In genomic region chr17:78431692-78431958, GRCh38 we compare ENCODE assay signal across 20 cellular contexts. TPM values are rescaled to one million over a fixed set of nuclear protein-coding genes. Genes with fewer than 3 reads are reported as not detected.
DNase-seq lines count a peak whose midpoint lies in the region; ATAC-seq and TF ChIP-seq lines count a peak whose summit lies in the region.
"Had no signal": no experiment of that assay in that cellular context is flagged by ENCODE, and none has a peak within 500 bp of the region (broad histone marks: within the 10 kb centered on the region; RNA-seq: fewer than 3 reads in every experiment).

No MANE protein-coding gene starts in this region.

- H3K9me2 ChIP-seq in GM23338 (ENCODE audit: insufficient read depth), result no peaks in the 10 kb centered on the region

- no peak overlapping the region for H2BK15ac ChIP-seq in neuronal stem cell (ENCODE audit: low read length)

- peaks cover 19% of the 10 kb centered on the region for H3K27me3 Mint-ChIP-seq in GM23338 (ENCODE audit: insufficient read depth, low read depth, poor library complexity)
- H3K27me3 Mint-ChIP-seq: CD4-positive, alpha-beta memory T cell had no signal

- no peaks in the 10 kb centered on the region for H3K79me1 ChIP-seq in neuronal stem cell (ENCODE audit: low read depth, low read length)

- peaks cover 42% of the 10 kb centered on the region for H3K4me1 Mint-ChIP-seq in GM23338
- H3K4me1 Mint-ChIP-seq: CD4-positive, alpha-beta memory T cell; IgD-negative memory B cell had no signal

- H3K4me1 ChIP-seq in GM23338 (ENCODE audit: insufficient read depth), result peaks cover 6% of the 10 kb centered on the region; the same call in 1 of the 2 replicates
- peaks cover 11% of the 10 kb centered on the region for H3K4me1 ChIP-seq in HUES48 (ENCODE audit: control insufficient read depth, insufficient read depth, low read length)
- H3K4me1 ChIP-seq in neuronal stem cell (ENCODE audit: control insufficient read depth in 2 of 2, insufficient read depth in 1 of 2, low read depth in 1 of 2, low read length in 2 of 2), result peaks cover 5 to 22% of the 10 kb centered on the region in 2 donors
- no peaks in the 10 kb centered on the region for H3K4me1 ChIP-seq in psoas muscle
- H3K4me1 ChIP-seq: A549 had no signal

- H4K91ac ChIP-seq in neuronal stem cell (ENCODE audit: low read depth, low read length, poor library complexity), result no peak overlapping the region

- H3K4me3 Mint-ChIP-seq in GM23338, result no peak overlapping the region
- H3K4me3 Mint-ChIP-seq: CD4-positive, alpha-beta memory T cell had no signal

- 0 out of 2 replicates have a peak overlapping the region, but pooled peaks have one; percentile 14 for H3K4me2 ChIP-seq in GM23338
- no peak overlapping the region for H3K4me2 ChIP-seq in neuronal stem cell (ENCODE audit: insufficient read depth, low read length, poor library complexity, severe bottlenecking)
- H3K4me2 ChIP-seq: A549, KMS-11 had no signal

- intact Hi-C loops in dorsolateral prefrontal cortex (cut with DNase I) (no loop called here), psoas muscle (cut with DNase I) (no loop called here)

- no peak overlapping the region for H3K4me3 ChIP-seq in GM23338
- H3K4me3 ChIP-seq in HUES48 (ENCODE audit: low read depth, low read length), result no peak overlapping the region
- H3K4me3 ChIP-seq in dorsolateral prefrontal cortex, result no peak overlapping the region
- H3K4me3 ChIP-seq in neuronal stem cell (ENCODE audit: low read length in 2 of 2), result no peak overlapping the region
- H3K4me3 ChIP-seq in psoas muscle, result no peak overlapping the region
- H3K4me3 ChIP-seq: A549, GM23248, SK-N-MC had no signal

- H2AFZ ChIP-seq in GM23338 (no peak overlapping the region), neuronal stem cell (ENCODE audit: low read length) (no peak overlapping the region)
- H2AFZ ChIP-seq: GM23248 had no signal

- H3K36me3 Mint-ChIP-seq in GM23338 (ENCODE audit: low read depth), result peaks cover 12% of the 10 kb centered on the region

- H3K9ac ChIP-seq in HUES48 (ENCODE audit: low read depth, low read length) (no peak overlapping the region), neuronal stem cell (ENCODE audit: low read depth, low read length, poor library complexity) (no peak overlapping the region)
- H3K9ac ChIP-seq: GM23248, KMS-11 had no signal

- WGBS in neuronal stem cell (ENCODE audit: extremely low coverage in 2 of 2, insufficient read length in 2 of 2, insufficient replicate concordance in 1 of 2), 2 donors, result no CpG with 5 or more reads among the region's 11 CpGs
- 82 to 88% (median 88%) methylated on average over 11 of the region's 11 CpGs for WGBS in psoas muscle, 3 donors

- H3F3A ChIP-seq in GM23338 (replicated peaks; ENCODE audit: low read depth), result 0 out of 2 replicates have a peak, but pooled peaks cover 8% of the 10 kb centered on the region

- H3K27ac ChIP-seq in GM23338 (ENCODE audit: low read depth) (peak overlapping the region; percentile 63; the same call in 1 of the 2 replicates), HUES48 (ENCODE audit: low read depth, low read length) (peak overlapping the region; percentile 51), dorsolateral prefrontal cortex (peak overlapping the region in 56 of 59 donors; percentile 5 to 96 (median 86)), neuronal stem cell (replicated peaks; ENCODE audit: low read length) (peak overlapping the region; percentile 15), psoas muscle (no peak overlapping the region)
- H3K27ac ChIP-seq: A549, GM23248, KMS-11, SK-N-MC had no signal

- no peak for DNase-seq in GM23338 (ENCODE audit: low spot score)
- no peak for DNase-seq in dorsolateral prefrontal cortex
- no peak for DNase-seq in neuronal stem cell (ENCODE audit: low spot score)
- no peak for DNase-seq in psoas muscle
- DNase-seq in UCSD-AML1 (lab: John Stamatoyannopoulos, UW; ENCODE audit: unreplicated experiment), result no peak
- no peak for DNase-seq in SIG-M5 (lab: John Stamatoyannopoulos, UW)
- DNase-seq: CD4-positive, alpha-beta memory T cell; COR-L47; HCEC 1CT; MM.1S; NCI-H2029; NCI-H526 treated with DMSO at 0.1 percent for 48 hours; SHP77 treated with DMSO at 0.1 percent for 48 hours had no signal

- H3K9me3 ChIP-seq in HUES48 (ENCODE audit: control insufficient read depth, insufficient read depth, low read length), result no peaks in the 10 kb centered on the region
- no peaks in the 10 kb centered on the region for H3K9me3 ChIP-seq in neuronal stem cell (replicated peaks in 1 of 2; ENCODE audit: control insufficient read depth in 2 of 2, insufficient read depth in 1 of 2, low read depth in 1 of 2, low read length in 2 of 2)
- no peaks in the 10 kb centered on the region for H3K9me3 ChIP-seq in psoas muscle
- H3K9me3 ChIP-seq: A549 had no signal

- H3K18ac ChIP-seq in neuronal stem cell (ENCODE audit: low read length), result no peak overlapping the region

- no peak overlapping the region for H3K4ac ChIP-seq in neuronal stem cell (ENCODE audit: low read length)

- H4K8ac ChIP-seq in neuronal stem cell (ENCODE audit: low read depth, low read length), result no peak overlapping the region

- H3K23ac ChIP-seq in neuronal stem cell (ENCODE audit: low read depth, low read length, poor library complexity), result no peak overlapping the region

- no peak overlapping the region for H2BK12ac ChIP-seq in neuronal stem cell (ENCODE audit: low read length)

- H2BK5ac ChIP-seq in neuronal stem cell (ENCODE audit: low read length), result no peak overlapping the region

- 0 out of 2 replicates have a peak, but pooled peaks cover 3% of the 10 kb centered on the region for H4K20me1 ChIP-seq in GM23338 (replicated peaks; ENCODE audit: insufficient read depth)

- no peaks in the 10 kb centered on the region; the same call in 1 of the 2 replicates for H3K36me3 ChIP-seq in GM23338 (ENCODE audit: insufficient read depth)
- H3K36me3 ChIP-seq in HUES48 (ENCODE audit: control insufficient read depth, insufficient read depth, low read length), result peaks cover 8% of the 10 kb centered on the region; the same call in 1 of the 2 replicates
- peaks cover 10 to 26% of the 10 kb centered on the region in 2 donors for H3K36me3 ChIP-seq in neuronal stem cell (replicated peaks in 1 of 2; ENCODE audit: control insufficient read depth in 2 of 2, insufficient read depth in 2 of 2, low read length in 2 of 2)
- H3K36me3 ChIP-seq in psoas muscle (ENCODE audit: insufficient read depth in 1 of 2, low read depth in 1 of 2), result peaks cover 0 to 37% of the 10 kb centered on the region in 2 donors

- H3K9me3 Mint-ChIP-seq in GM23338, result no peaks in the 10 kb centered on the region
- H3K9me3 Mint-ChIP-seq: CD4-positive, alpha-beta memory T cell; IgD-negative memory B cell had no signal

- no peak overlapping the region for H2AK5ac ChIP-seq in neuronal stem cell (ENCODE audit: low read depth, low read length)

- no peaks in the 10 kb centered on the region for H3K79me2 ChIP-seq in GM23338 (replicated peaks; ENCODE audit: insufficient read depth)

- H2BK120ac ChIP-seq in neuronal stem cell (ENCODE audit: low read depth, low read length), result no peak overlapping the region

- ATAC-seq in GM23338 (peak; percentile 9), psoas muscle (no peak)
- ATAC-seq: A549, Panc1 had no signal

- H3K14ac ChIP-seq in neuronal stem cell (ENCODE audit: low read length), result peak overlapping the region; percentile 73

- H3K27ac Mint-ChIP-seq in GM23338, result peak overlapping the region; percentile 85
- H3K27ac Mint-ChIP-seq: IgD-negative memory B cell had no signal

- TF ChIP-seq CTCF in GM23338 (conservative IDR thresholded peaks at IDR 0.05; ENCODE audit: low read depth in 2 of 2) (no peak), dorsolateral prefrontal cortex (IDR thresholded peaks at IDR 0.05 in 54 of 56, conservative IDR thresholded peaks at IDR 0.05 in 2 of 56; ENCODE audit: low read depth in 1 of 56, partially characterized antibody in 56 of 56) (no peak), psoas muscle (IDR thresholded peaks at IDR 0.05) (no peak)

- H3K27me3 ChIP-seq in GM23338 (ENCODE audit: insufficient read depth) (no peaks in the 10 kb centered on the region), HUES48 (ENCODE audit: control insufficient read depth, insufficient read depth, low read length) (no peaks in the 10 kb centered on the region), dorsolateral prefrontal cortex (no peaks in the 10 kb centered on the region), neuronal stem cell (ENCODE audit: control insufficient read depth in 3 of 3, insufficient read depth in 3 of 3, low read depth in 1 of 3, low read length in 3 of 3) (no peaks in the 10 kb centered on the region), psoas muscle (ENCODE audit: insufficient read depth in 3 of 3, low read length in 2 of 3) (no peaks in the 10 kb centered on the region)

TF ChIP-seq in GM23338, 12 proteins besides CTCF, POLR2A, EP300 and RAD21 (continues in another document):
- no peak for TF ChIP-seq NANOG (IDR thresholded peaks at IDR 0.05; ENCODE audit: borderline replicate concordance)
- TF ChIP-seq POLR2AphosphoS5 (IDR thresholded peaks at IDR 0.05; ENCODE audit: low read depth), result no peak
- TF ChIP-seq ZNF114 (CRISPR knock-in tag; IDR thresholded peaks at IDR 0.05), result no peak

RNA-seq across cellular contexts. Expression of gene PGS1, which starts 53.2 kb away (rescaled TPM):
- 65.8 and 67.1 TPM in 2 replicates for total RNA-seq in GM23338 (2014; rRNA removed; shearing (Covaris generic))
- polyA plus RNA-seq in GM23338 (2016; fragmentation: Nextera tagmentation; extraction: Ambion mirVana) (42.5 and 43.9 TPM in 2 replicates), psoas muscle (10 to 100 TPM; 10.2 to 16.3 (median 15.5) TPM)
- total RNA-seq in dorsolateral prefrontal cortex (10 to 100 TPM; 40.3 to 89.2 (median 57.6) TPM), psoas muscle (10 to 100 TPM; 15.0 to 24.2 (median 20.3) TPM)
- 28.6 TPM for polyA plus RNA-seq in neuronal stem cell (2013, experiment 1 of 2)
- polyA plus RNA-seq in neuronal stem cell (2013, experiment 2 of 2), result 27.5 TPM
